In the genomic region with DNA sequence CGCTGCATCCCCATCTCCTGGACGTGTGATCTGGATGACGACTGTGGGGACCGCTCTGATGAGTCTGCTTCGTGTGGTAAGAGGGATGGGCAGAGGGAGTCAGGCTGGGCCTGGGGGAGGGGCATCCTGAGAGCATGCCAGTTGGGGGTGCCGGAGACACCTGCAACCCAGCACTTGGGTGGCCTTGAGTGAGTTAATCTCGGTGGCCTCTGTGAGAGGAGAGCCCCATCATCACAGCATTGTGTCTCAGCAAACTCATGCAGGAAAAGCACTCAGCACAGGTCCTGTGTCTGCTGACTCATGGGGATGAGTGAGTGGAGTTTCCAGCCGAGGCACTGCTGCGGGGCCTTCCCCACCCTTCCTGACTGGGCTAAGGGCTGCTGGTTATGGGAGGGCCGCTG, we compare ENCODE assay signal across 11 cellular contexts. TPM values are rescaled to one million over a fixed set of nuclear protein-coding genes. Genes with fewer than 3 reads are reported as not detected.
DNase-seq lines count a peak whose midpoint lies in the region; FAIRE-seq and TF ChIP-seq lines count a peak whose summit lies in the region.
"Had no signal": no experiment of that assay in that cellular context is flagged by ENCODE, and none has a peak within 500 bp of the region (broad histone marks: within the 10 kb centered on the region; RNA-seq: fewer than 3 reads in every experiment).

No MANE protein-coding gene starts in this region.

- FAIRE-seq in endothelial cell of umbilical vein (lab: Jason Lieb, UNC) = peak; percentile 21

- TF ChIP-seq POLR2A in endothelial cell of umbilical vein (IDR thresholded peaks at IDR 0.05; ENCODE audit: low read depth, low read length) = no peak

- H3K4me3 ChIP-seq in SJSA1 = no peak overlapping the region
- H3K4me3 ChIP-seq in endothelial cell of umbilical vein (replicated peaks in 1 of 3; ENCODE audit: insufficient read depth in 1 of 3, low read depth in 1 of 3, low read length in 3 of 3) = no peak overlapping the region

- DNase-seq in GM03348 (ENCODE audit: low spot score) (peak; percentile 73), SJSA1 (ENCODE audit: low read depth in 1 of 2, low spot score in 2 of 2) (peak; percentile 69 to 89), endothelial cell of umbilical vein (ENCODE audit: low read depth, low spot score) (peak; percentile 17), OCI-M2 (lab: John Stamatoyannopoulos, UW; ENCODE audit: unreplicated experiment) (no peak), SW 1271 (lab: John Stamatoyannopoulos, UW) (no peak), activated gamma-delta T cell (lab: John Stamatoyannopoulos, UW) (no peak), CD1c-positive myeloid dendritic cell (ENCODE audit: extremely low spot score) (no peak)
- DNase-seq in stimulated activated CD4-positive, alpha-beta T cell treated with anti-CD3 and anti-CD28 coated beads, Interleukin-2, amount 100 ng/mL, for 48 hours = peak; percentile 34 to 39
- DNase-seq: activated naive CD8-positive, alpha-beta T cell treated with anti-CD3 and anti-CD28 coated beads, Interleukin-2, amount 10 ng/mL, durations not matched to agents 7 days and 5 days had no signal

- BruUV-seq in endothelial cell of umbilical vein (replicated peaks; lab: Mats Ljungman, UMichigan) = no TSS peak

- intact Hi-C loops in endothelial cell of umbilical vein (cut with micrococcal nuclease) = no loop called here

- H3K27ac ChIP-seq in SJSA1 = no peak overlapping the region
- H3K27ac ChIP-seq in endothelial cell of umbilical vein (ENCODE audit: insufficient read depth, low read depth, low read length) = no peak overlapping the region
- H3K27ac ChIP-seq: KMS-11 had no signal

- H3K36me3 ChIP-seq in SJSA1 = peaks cover 87% of the 10 kb centered on the region
- H3K36me3 ChIP-seq in endothelial cell of umbilical vein (ENCODE audit: control insufficient read depth in 2 of 2, extremely low read depth in 1 of 2, insufficient read depth in 2 of 2, low read length in 2 of 2) = no peaks in the 10 kb centered on the region

- no peaks in the 10 kb centered on the region for H3K9me3 ChIP-seq in SJSA1 (replicated peaks)
- H3K9me3 ChIP-seq in endothelial cell of umbilical vein (replicated peaks; ENCODE audit: control insufficient read depth, insufficient read depth, low read length) = no peaks in the 10 kb centered on the region

- no peak overlapping the region for H3K9ac ChIP-seq in endothelial cell of umbilical vein (replicated peaks; ENCODE audit: extremely low read depth, insufficient read depth, low read length)
- H3K9ac ChIP-seq: KMS-11 had no signal

- H3K27me3 ChIP-seq in SJSA1 (replicated peaks) (no peaks in the 10 kb centered on the region), endothelial cell of umbilical vein (ENCODE audit: control insufficient read depth in 2 of 2, insufficient read depth in 2 of 2, low read length in 2 of 2) (no peaks in the 10 kb centered on the region)

- H2AFZ ChIP-seq in endothelial cell of umbilical vein (ENCODE audit: low read depth, low read length) = no peak overlapping the region

- H3K9me1 ChIP-seq in endothelial cell of umbilical vein (replicated peaks; ENCODE audit: control insufficient read depth, extremely low read depth, insufficient read depth, low read length) = no peaks in the 10 kb centered on the region

- H3K79me2 ChIP-seq in endothelial cell of umbilical vein (ENCODE audit: control insufficient read depth, insufficient read depth, low read length) = no peaks in the 10 kb centered on the region

- peaks cover 33% of the 10 kb centered on the region for H3K4me1 ChIP-seq in SJSA1 (replicated peaks)
- H3K4me1 ChIP-seq in endothelial cell of umbilical vein (ENCODE audit: control insufficient read depth, extremely low read depth, insufficient read depth, low read length) = no peaks in the 10 kb centered on the region

- CTCF ChIA-PET in endothelial cell of umbilical vein (lab: Charles Lee) = interaction anchor here (2.1 to 13.0 kb wide), 2 partner anchors 9 to 42 kb away, joined by 7 to 429 read pairs; partner anchors contain the start of gene LRP1

- H4K20me1 ChIP-seq in endothelial cell of umbilical vein (replicated peaks; ENCODE audit: control insufficient read depth, extremely low read depth, insufficient read depth, low read length) = no peaks in the 10 kb centered on the region

- H3K4me2 ChIP-seq in endothelial cell of umbilical vein (ENCODE audit: insufficient read depth, low read length) = no peak overlapping the region
- H3K4me2 ChIP-seq: KMS-11 had no signal

- TF ChIP-seq CTCF in endothelial cell of umbilical vein (IDR thresholded peaks at IDR 0.05; ENCODE audit: extremely low read depth in 1 of 2, insufficient read depth in 1 of 2, low read depth in 1 of 2, low read length in 2 of 2) = no peak

- POLR2A ChIA-PET in endothelial cell of umbilical vein (lab: Charles Lee) = no interaction called here

- dilution Hi-C loops in endothelial cell of umbilical vein (cut with MboI; ENCODE audit: extremely low pct_ligation_motif_present, low sequenced_read_pairs) = no loop called here

TF ChIP-seq in endothelial cell of umbilical vein, 7 proteins besides CTCF, POLR2A, EP300 and RAD21:
- no peak for TF ChIP-seq MYC (IDR thresholded peaks at IDR 0.05; ENCODE audit: low read depth, low read length)
- TF ChIP-seq JUN (IDR thresholded peaks at IDR 0.05; ENCODE audit: borderline replicate concordance, insufficient read depth, insufficient read length, low read depth) = no peak
- no peak for TF ChIP-seq EZH2 (IDR thresholded peaks at IDR 0.05; ENCODE audit: borderline replicate concordance, low read depth, low read length, severe bottlenecking)
- TF ChIP-seq GATA2 (IDR thresholded peaks at IDR 0.05; ENCODE audit: insufficient read depth, insufficient read length, low read depth, low read length) = no peak

RNA-seq across cellular contexts. Expression of gene LRP1-AS, which starts 19.6 kb away (rescaled TPM):
- not detected in 2 replicates for total RNA-seq in SJSA1 (2014; rRNA removed; shearing (Covaris generic))
- not detected in 2 replicates for total RNA-seq in endothelial cell of umbilical vein
- polyA plus RNA-seq in endothelial cell of umbilical vein = not detected in 2 replicates
- not detected in 2 replicates for polyA plus RNA-seq in endothelial cell of umbilical vein (2011; cell fraction: cytosol; rRNA removed)
- not detected in 2 replicates for polyA plus RNA-seq in endothelial cell of umbilical vein (2011; cell fraction: nucleus; rRNA removed)
- polyA plus RNA-seq in endothelial cell of umbilical vein (2012) = not detected in 2 replicates
- polyA minus RNA-seq in endothelial cell of umbilical vein = not detected in 2 replicates
- not detected for polyA minus RNA-seq in endothelial cell of umbilical vein (2011; cell fraction: cytosol; rRNA and poly(A)+ RNA removed)
- polyA minus RNA-seq in endothelial cell of umbilical vein (2011; cell fraction: nucleus; rRNA and poly(A)+ RNA removed) = not detected in 2 replicates
- total RNA-seq: activated naive CD8-positive, alpha-beta T cell treated with anti-CD3 and anti-CD28 coated beads, Interleukin-2, amount 10 ng/mL, durations not matched to agents 7 days and 5 days; posterior vena cava had no signal

RNA-seq across cellular contexts. Expression of gene LRP1, which starts 38.7 kb away (rescaled TPM):
- total RNA-seq in SJSA1 (2014; rRNA removed; shearing (Covaris generic)) = 21.2 and 33.3 TPM in 2 replicates
- total RNA-seq in endothelial cell of umbilical vein = 3.8 and 4.6 TPM in 2 replicates
- 1.5 and 1.6 TPM in 2 replicates for polyA plus RNA-seq in endothelial cell of umbilical vein
- 1.5 and 2.4 TPM in 2 replicates for polyA plus RNA-seq in endothelial cell of umbilical vein (2011; cell fraction: cytosol; rRNA removed)
- polyA plus RNA-seq in endothelial cell of umbilical vein (2011; cell fraction: nucleus; rRNA removed) = 2.3 and 3.1 TPM in 2 replicates
- polyA plus RNA-seq in endothelial cell of umbilical vein (2012) = 2.7 and 9.0 TPM in 2 replicates
- polyA minus RNA-seq in endothelial cell of umbilical vein = 7.8 and 9.3 TPM in 2 replicates
- 3.2 TPM for polyA minus RNA-seq in endothelial cell of umbilical vein (2011; cell fraction: cytosol; rRNA and poly(A)+ RNA removed)
- polyA minus RNA-seq in endothelial cell of umbilical vein (2011; cell fraction: nucleus; rRNA and poly(A)+ RNA removed) = 4.3 and 5.0 TPM in 2 replicates

RNA-seq across cellular contexts. Expression of gene NXPH4, which starts 49.6 kb away (rescaled TPM):
- total RNA-seq in SJSA1 (2014; rRNA removed; shearing (Covaris generic)) = 0.13 TPM in 1 of 2 replicates, not detected in the other
- not detected in 2 replicates for total RNA-seq in endothelial cell of umbilical vein
- polyA plus RNA-seq in endothelial cell of umbilical vein = 0.07 TPM in 1 of 2 replicates, not detected in the other
- 0.04 and 0.06 TPM in 2 replicates for polyA plus RNA-seq in endothelial cell of umbilical vein (2011; cell fraction: cytosol; rRNA removed)
- not detected in 2 replicates for polyA plus RNA-seq in endothelial cell of umbilical vein (2011; cell fraction: nucleus; rRNA removed)
- polyA plus RNA-seq in endothelial cell of umbilical vein (2012) = not detected in 2 replicates
- polyA minus RNA-seq in endothelial cell of umbilical vein = 0.11 TPM in 1 of 2 replicates, not detected in the other
- 2.8 TPM for polyA minus RNA-seq in endothelial cell of umbilical vein (2011; cell fraction: cytosol; rRNA and poly(A)+ RNA removed)
- polyA minus RNA-seq in endothelial cell of umbilical vein (2011; cell fraction: nucleus; rRNA and poly(A)+ RNA removed) = not detected in 2 replicates

RNA-seq across cellular contexts. Expression of gene STAT6, which starts 55.8 kb away (rescaled TPM):
- 29.9 and 34.0 TPM in 2 replicates for total RNA-seq in SJSA1 (2014; rRNA removed; shearing (Covaris generic))
- 101 and 136 TPM in 2 replicates for total RNA-seq in endothelial cell of umbilical vein
- 147 and 164 TPM in 2 replicates for polyA plus RNA-seq in endothelial cell of umbilical vein
- polyA plus RNA-seq in endothelial cell of umbilical vein (2011; cell fraction: cytosol; rRNA removed) = 90.9 and 106 TPM in 2 replicates
- 343 and 418 TPM in 2 replicates for polyA plus RNA-seq in endothelial cell of umbilical vein (2011; cell fraction: nucleus; rRNA removed)
- 112 and 122 TPM in 2 replicates for polyA plus RNA-seq in endothelial cell of umbilical vein (2012)
- polyA minus RNA-seq in endothelial cell of umbilical vein = 126 and 150 TPM in 2 replicates
- 47.6 TPM for polyA minus RNA-seq in endothelial cell of umbilical vein (2011; cell fraction: cytosol; rRNA and poly(A)+ RNA removed)
- polyA minus RNA-seq in endothelial cell of umbilical vein (2011; cell fraction: nucleus; rRNA and poly(A)+ RNA removed) = 64.2 and 65.2 TPM in 2 replicates

Comparison
In these comparisons a context has a peak if more than half of its experiments do, and no peak if none do; other contexts are left out.
1. DNase-seq: peak in GM03348 (single experiment), SJSA1 (2 of 2), endothelial cell of umbilical vein (single experiment) and stimulated activated CD4-positive, alpha-beta T cell treated with anti-CD3 and anti-CD28 coated beads, Interleukin-2, amount 100 ng/mL, for 48 hours (2 of 2); none in OCI-M2 (single experiment), SW 1271 (0 of 2), activated gamma-delta T cell (single experiment) and CD1c-positive myeloid dendritic cell (single experiment).